8 cellular contexts compared by ENCODE assay signal in genomic region chr7:115230882-115231508, GRCh38.
A peak's percentile ranks its signal among the peaks of the same experiment; 100 is the strongest.
DNase-seq lines count a peak whose midpoint lies in the region; ATAC-seq and TF ChIP-seq lines count a peak whose summit lies in the region.

No MANE protein-coding gene starts in this region.

- H3K4me3 ChIP-seq in cardiac fibroblast (replicated peaks in 1 of 2; ENCODE audit: low read depth in 2 of 2, low read length in 2 of 2) (no peak overlapping the region), coronary artery (no peak overlapping the region)

- ATAC-seq in HG02798 (IDR thresholded peaks at IDR 0.05; ENCODE audit: poor library complexity, unreplicated experiment) (peak; percentile 48), HG02678 (IDR thresholded peaks at IDR 0.05; ENCODE audit: unreplicated experiment) (no peak)

- TF ChIP-seq CTCF in cardiac fibroblast (IDR thresholded peaks at IDR 0.05; ENCODE audit: low read depth, low read length) (no peak), coronary artery (IDR thresholded peaks at IDR 0.05) (no peak)

- no peak overlapping the region for H3K27ac ChIP-seq in coronary artery

- peak; percentile 92 for DNase-seq in Daoy (ENCODE audit: low read depth)
- peak; percentile 65 for DNase-seq in NCI-H2171 (lab: John Stamatoyannopoulos, UW)
- peak; percentile 91 to 93 for DNase-seq in cardiac fibroblast (ENCODE audit: low read depth in 2 of 2)
- DNase-seq in non-pigmented ciliary epithelial cell (ENCODE audit: low read depth): peak; percentile 83
- DNase-seq in coronary artery (ENCODE audit: low spot score): no peak
- DNase-seq in T1000 (lab: John Stamatoyannopoulos, UW): no peak

Comparison
In these comparisons a context has a peak if more than half of its experiments do, and no peak if none do; other contexts are left out.
1. DNase-seq: peak in Daoy (single experiment), NCI-H2171 (single experiment), cardiac fibroblast (2 of 2) and non-pigmented ciliary epithelial cell (single experiment); none in coronary artery (single experiment) and T1000 (single experiment).